Comparison of ENCODE assay signal across 8 cellular contexts in genomic region chr4:6641164-6641970, GRCh38. TPM values are rescaled to one million over a fixed set of nuclear protein-coding genes. Genes with fewer than 3 reads are reported as not detected.
DNase-seq lines count a peak whose midpoint lies in the region; ATAC-seq and TF ChIP-seq lines count a peak whose summit lies in the region.

No MANE protein-coding gene starts in this region.

- ATAC-seq in GM21528 (IDR thresholded peaks at IDR 0.05; ENCODE audit: low FRiP score, unreplicated experiment) = peak; percentile 37
- peak; percentile 33 to 44 for ATAC-seq in naive B cell (ENCODE audit: low read depth in 2 of 2)

- CTCF ChIA-PET in Calu3 (lab: Charles Lee) = interaction anchor here (1.2 kb wide), 1 partner anchor 93 kb away, joined by 3 read pairs; no protein-coding TSS in a partner anchor

- H3K9me3 ChIP-seq in esophagus muscularis mucosa (no peaks in the 10 kb centered on the region), tibial artery (no peaks in the 10 kb centered on the region)

- BruUV-seq in Calu3 (replicated peaks; lab: Mats Ljungman, UMichigan) = no TSS peak

- peak overlapping the region; percentile 87 to 98 (median 96) for H3K27ac ChIP-seq in esophagus muscularis mucosa (replicated peaks in 1 of 4)
- H3K27ac ChIP-seq in tibial artery = peak overlapping the region; percentile 93 to 97

- H3K27ac Mint-ChIP-seq in Calu3 (ENCODE audit: unreplicated experiment) (peak overlapping the region; percentile 95), naive B cell (peak overlapping the region; percentile 99 to 100 (median 100))

- H3K4me1 Mint-ChIP-seq in Calu3 (ENCODE audit: low read depth, unreplicated experiment) = peaks cover 12% of the 10 kb centered on the region
- H3K4me1 Mint-ChIP-seq in naive B cell = peaks cover 34 to 38% (median 35%) of the 10 kb centered on the region in 3 donors

- H3K4me1 ChIP-seq in esophagus muscularis mucosa = peaks cover 32 to 37% (median 35%) of the 10 kb centered on the region in 4 donors
- H3K4me1 ChIP-seq in tibial artery = peaks cover 0 to 40% (median 24%) of the 10 kb centered on the region in 4 donors

- peak overlapping the region; percentile 98 for H3K4me3 Mint-ChIP-seq in Calu3 (ENCODE audit: low read depth, unreplicated experiment)
- peak overlapping the region; percentile 98 to 100 (median 100) for H3K4me3 Mint-ChIP-seq in naive B cell

- no peak for TF ChIP-seq CTCF in Calu3 (IDR thresholded peaks at IDR 0.05; ENCODE audit: unreplicated experiment)
- no peak for TF ChIP-seq CTCF in esophagus muscularis mucosa (IDR thresholded peaks at IDR 0.05)
- TF ChIP-seq CTCF in tibial artery (IDR thresholded peaks at IDR 0.05) = no peak

- peaks cover 9% of the 10 kb centered on the region for H3K27me3 Mint-ChIP-seq in Calu3 (ENCODE audit: unreplicated experiment)
- no peaks in the 10 kb centered on the region for H3K27me3 Mint-ChIP-seq in naive B cell

- peak; percentile 31 for TF ChIP-seq POLR2A in esophagus muscularis mucosa (IDR thresholded peaks at IDR 0.05; ENCODE audit: low read depth)

- H3K27me3 ChIP-seq in esophagus muscularis mucosa (no peaks in the 10 kb centered on the region), tibial artery (no peaks in the 10 kb centered on the region)

- TF ChIP-seq EP300 in esophagus muscularis mucosa (IDR thresholded peaks at IDR 0.05) = no peak

- no peaks in the 10 kb centered on the region for H3K9me3 Mint-ChIP-seq in Calu3 (ENCODE audit: low read depth, unreplicated experiment)
- peaks cover 0 to under 1% (median 0%) of the 10 kb centered on the region in 7 donors for H3K9me3 Mint-ChIP-seq in naive B cell

- peaks cover 6 to 22% (median 13%) of the 10 kb centered on the region in 4 donors for H3K36me3 ChIP-seq in esophagus muscularis mucosa
- peaks cover 17 to 20% (median 20%) of the 10 kb centered on the region in 3 donors for H3K36me3 ChIP-seq in tibial artery

- WGBS in esophagus muscularis mucosa = 2% methylated on average over 32 of the region's 50 CpGs

- intact Hi-C loops in Calu3 (cut with micrococcal nuclease; ENCODE audit: unreplicated experiment) (no loop called here), esophagus muscularis mucosa (cut with DNase I) (loop anchor here (2.0 to 5.0 kb wide), 3 partner anchors 17 to 67 kb away; partner anchors contain the start of gene MRFAP1L1), tibial artery (cut with DNase I; ENCODE audit: low total_unique reads) (loop anchor here (5.0 kb wide), 1 partner anchor 66 kb away; the partner anchor contains the start of gene MRFAP1L1)

- peak overlapping the region; percentile 76 for H3K4me3 ChIP-seq in Jurkat, Clone E6-1 (ENCODE audit: low read length)
- peak overlapping the region; percentile 79 to 91 (median 83) for H3K4me3 ChIP-seq in esophagus muscularis mucosa
- peak overlapping the region; percentile 89 to 93 for H3K4me3 ChIP-seq in tibial artery

- H3K36me3 Mint-ChIP-seq in Calu3 (ENCODE audit: insufficient read depth, unreplicated experiment) (peaks cover 35% of the 10 kb centered on the region), naive B cell (peaks cover 24% of the 10 kb centered on the region in 2 donors)

- peak; percentile 26 for DNase-seq in Calu3
- DNase-seq in Jurkat, Clone E6-1 (ENCODE audit: low read depth, low spot score) = no peak
- peak; percentile 63 for DNase-seq in activated CD8-positive, alpha-beta memory T cell treated with anti-CD3 and anti-CD28 coated beads, Interleukin-2, amount 50 U/mL, for 48 hours
- DNase-seq in esophagus muscularis mucosa (ENCODE audit: extremely low spot score) = no peak
- DNase-seq in naive B cell = peak; percentile 47
- DNase-seq in tibial artery = peak; percentile 42 to 74
- no peak for DNase-seq in NCI-H187 (lab: John Stamatoyannopoulos, UW)

RNA-seq across cellular contexts. Expression of gene MRFAP1, which starts 0.9 kb away (rescaled TPM):
- total RNA-seq in Calu3 (2022) (151 and 154 TPM in 2 replicates), esophagus muscularis mucosa (100 to 1,000 TPM; 155 to 331 (median 234) TPM)
- polyA plus RNA-seq in Jurkat, Clone E6-1 (2012; ENCODE audit: insufficient read depth, insufficient read length) = 228 TPM
- 100 to 1,000 TPM; 156 to 214 (median 164) TPM for polyA plus RNA-seq in naive B cell (ENCODE audit: low read depth in 6 of 6)

RNA-seq across cellular contexts. Expression of gene S100P, which starts 52.3 kb away (rescaled TPM):
- total RNA-seq in Calu3 (2022) = 365 and 600 TPM in 2 replicates
- polyA plus RNA-seq in Jurkat, Clone E6-1 (2012; ENCODE audit: insufficient read depth, insufficient read length) = not detected
- total RNA-seq in esophagus muscularis mucosa = under 1 TPM in 1 of 4 donors, not detected in 3; 0.99 TPM
- polyA plus RNA-seq in naive B cell (ENCODE audit: low read depth in 6 of 6) = 1 to 10 TPM in 1 of 6 donors, not detected in 5; 2.5 TPM

Comparison
In these comparisons a context has a peak if more than half of its experiments do, and no peak if none do; other contexts are left out.
1. DNase-seq: peak in Calu3 (single experiment), activated CD8-positive, alpha-beta memory T cell treated with anti-CD3 and anti-CD28 coated beads, Interleukin-2, amount 50 U/mL, for 48 hours (single experiment), naive B cell (single experiment) and tibial artery (2 of 2); none in Jurkat, Clone E6-1 (single experiment), esophagus muscularis mucosa (single experiment) and NCI-H187 (0 of 2).
2. RNA of gene S100P, which starts 52.3 kb away (total RNA-seq): 365 to 600 TPM in Calu3; 0.99 TPM in esophagus muscularis mucosa; every median in the first group is over 100 times any median in the second.
3. Peak in every context shown above with its lines, with median percentiles within 50 percentile points of each other: H3K4me3 ChIP-seq.